Comparison of ENCODE assay signal across 1 cellular context in genomic region chr6:163971841-163972838, GRCh38.
TF ChIP-seq lines count a peak whose summit lies in the region.

No MANE protein-coding gene starts in this region.

TF ChIP-seq in GM23338, 12 proteins besides CTCF, POLR2A, EP300 and RAD21 (continued from another document):
- TF ChIP-seq ZNF462 (CRISPR knock-in tag; IDR thresholded peaks at IDR 0.05) (no peak), CREB1 (CRISPR knock-in tag; IDR thresholded peaks at IDR 0.05; ENCODE audit: low read depth) (no peak)
